In genomic region chr3:58640700-58641372, GRCh38 we compare ENCODE assay signal across 8 cellular contexts. TPM values are rescaled to one million over a fixed set of nuclear protein-coding genes. Genes with fewer than 3 reads are reported as not detected.
DNase-seq lines count a peak whose midpoint lies in the region; ATAC-seq and TF ChIP-seq lines count a peak whose summit lies in the region.

No MANE protein-coding gene starts in this region.

- CTCF ChIA-PET in SK-N-SH (lab: Yijun Ruan, JAX): interaction anchor here (0.8 to 7.8 kb wide), 39 partner anchors 9 to 1217 kb away, joined by 3 to 73 read pairs (median 4); no protein-coding TSS in a partner anchor

- no peak overlapping the region for H3K4me3 ChIP-seq in DND-41 (ENCODE audit: low read depth in 1 of 2, low read length in 2 of 2)
- H3K4me3 ChIP-seq in SK-N-SH (ENCODE audit: low read depth in 2 of 2, low read length in 1 of 2): peak overlapping the region in 1 of 2 experiments; percentile 11; a peak in 1 of 4 replicates

- H3K27me3 ChIP-seq in DND-41 (ENCODE audit: insufficient read depth, low read length, poor library complexity): peaks cover 7% of the 10 kb centered on the region
- H3K27me3 ChIP-seq in SK-N-SH (ENCODE audit: insufficient read depth): no peaks in the 10 kb centered on the region

- ATAC-seq in DND-41 (ENCODE audit: insufficient read depth, low read depth) (peak; percentile 95), GM21528 (IDR thresholded peaks at IDR 0.05; ENCODE audit: low FRiP score, unreplicated experiment) (peak; percentile 85), left cardiac atrium (peak; percentile 88 to 90)
- peak; percentile 90 for ATAC-seq in activated naive CD8-positive, alpha-beta T cell treated with anti-CD3 and anti-CD28 coated beads, Interleukin-2, amount 50 U/mL, for 24 hours

- H3K27me3 Mint-ChIP-seq in activated naive CD8-positive, alpha-beta T cell treated with anti-CD3 and anti-CD28 coated beads, Interleukin-2, amount 50 U/mL, for 24 hours: peaks cover 1% of the 10 kb centered on the region

- H3K9me3 Mint-ChIP-seq in activated naive CD8-positive, alpha-beta T cell treated with anti-CD3 and anti-CD28 coated beads, Interleukin-2, amount 50 U/mL, for 24 hours: no peaks in the 10 kb centered on the region

- no peaks in the 10 kb centered on the region for H3K4me1 Mint-ChIP-seq in activated naive CD8-positive, alpha-beta T cell treated with anti-CD3 and anti-CD28 coated beads, Interleukin-2, amount 50 U/mL, for 24 hours

- H3K9ac ChIP-seq in DND-41 (ENCODE audit: low read depth, low read length): no peak overlapping the region
- H3K9ac ChIP-seq in SK-N-SH: no peak overlapping the region

- H3K27ac ChIP-seq in DND-41 (ENCODE audit: low read length): no peak overlapping the region
- no peak overlapping the region for H3K27ac ChIP-seq in SK-N-SH (ENCODE audit: low read depth in 2 of 2, low read length in 1 of 2)

- H3K4me1 ChIP-seq in DND-41 (ENCODE audit: insufficient read depth, low read length): no peaks in the 10 kb centered on the region
- H3K4me1 ChIP-seq in SK-N-SH (ENCODE audit: control insufficient read depth in 1 of 2, insufficient read depth in 2 of 2, low read depth in 1 of 2, low read length in 1 of 2): peaks cover 0 to 5% of the 10 kb centered on the region in 2 experiments; a peak in 1 of 4 replicates

- H3K4me3 Mint-ChIP-seq in activated naive CD8-positive, alpha-beta T cell treated with anti-CD3 and anti-CD28 coated beads, Interleukin-2, amount 50 U/mL, for 24 hours: no peak overlapping the region

- H4K20me1 ChIP-seq in DND-41 (ENCODE audit: insufficient read depth, low read length): no peaks in the 10 kb centered on the region; the same call in 1 of the 2 replicates
- H4K20me1 ChIP-seq in SK-N-SH (ENCODE audit: insufficient read depth): no peaks in the 10 kb centered on the region

- H3F3A ChIP-seq in SK-N-SH (replicated peaks; ENCODE audit: insufficient read depth): no peaks in the 10 kb centered on the region

- TF ChIP-seq CTCF in DND-41 (IDR thresholded peaks at IDR 0.05; ENCODE audit: borderline replicate concordance, extremely low read depth, low read length, poor library complexity, severe bottlenecking): peak; percentile 95
- peak; percentile 88 for TF ChIP-seq CTCF in SK-N-SH (IDR thresholded peaks at IDR 0.05)

- H3K4me2 ChIP-seq in DND-41 (ENCODE audit: insufficient read depth, low read length): no peak overlapping the region
- no peak overlapping the region for H3K4me2 ChIP-seq in SK-N-SH

- H3K79me2 ChIP-seq in DND-41 (ENCODE audit: insufficient read depth, low read length) (no peaks in the 10 kb centered on the region), SK-N-SH (ENCODE audit: insufficient read depth) (no peaks in the 10 kb centered on the region)

- peak; percentile 96 for TF ChIP-seq RAD21 in SK-N-SH (IDR thresholded peaks at IDR 0.05; ENCODE audit: low read length)

- H2AFZ ChIP-seq in DND-41 (ENCODE audit: low read depth, low read length): no peak overlapping the region
- H2AFZ ChIP-seq in SK-N-SH (ENCODE audit: low read depth): no peak overlapping the region

- H3K9me3 ChIP-seq in DND-41 (ENCODE audit: insufficient read depth, low read length, severe bottlenecking): no peaks in the 10 kb centered on the region
- no peaks in the 10 kb centered on the region for H3K9me3 ChIP-seq in SK-N-SH

- no peak for TF ChIP-seq EP300 in SK-N-SH (IDR thresholded peaks at IDR 0.05; ENCODE audit: borderline replicate concordance in 1 of 2, low read depth in 1 of 2, low read length in 1 of 2)

- POLR2A ChIA-PET in SK-N-SH (lab: Yijun Ruan, JAX): no interaction called here

- no peaks in the 10 kb centered on the region for H3K9me2 ChIP-seq in SK-N-SH

- no peaks in the 10 kb centered on the region for H3K36me3 Mint-ChIP-seq in activated naive CD8-positive, alpha-beta T cell treated with anti-CD3 and anti-CD28 coated beads, Interleukin-2, amount 50 U/mL, for 24 hours (ENCODE audit: low read depth)

- no peaks in the 10 kb centered on the region for H3K36me3 ChIP-seq in DND-41 (ENCODE audit: insufficient read depth, low read length)
- no peaks in the 10 kb centered on the region for H3K36me3 ChIP-seq in SK-N-SH (replicated peaks in 1 of 2; ENCODE audit: control insufficient read depth in 1 of 2, insufficient read depth in 2 of 2, low read length in 1 of 2)

- DNase-seq in DND-41: peak; percentile 64
- peak; percentile 61 for DNase-seq in KBM-7
- DNase-seq in SK-N-SH: peak; percentile 90
- DNase-seq in activated naive CD8-positive, alpha-beta T cell treated with anti-CD3 and anti-CD28 coated beads, Interleukin-2, amount 50 U/mL, for 24 hours: peak; percentile 71
- peak; percentile 83 for DNase-seq in left cardiac atrium
- DNase-seq in putamen (ENCODE audit: low spot score): peak; percentile 21
- DNase-seq in cortex of kidney (lab: John Stamatoyannopoulos, UW): no peak

- in situ Hi-C loops in KBM-7 (cut with MboI; ENCODE audit: low pct_unique_long_range_greater_than_20kb, low sequenced_read_pairs): no loop called here

- no peak overlapping the region for H3K27ac Mint-ChIP-seq in activated naive CD8-positive, alpha-beta T cell treated with anti-CD3 and anti-CD28 coated beads, Interleukin-2, amount 50 U/mL, for 24 hours

- intact Hi-C loops in left cardiac atrium (cut with DNase I): loop anchor here (5.0 kb wide), 2 partner anchors 411 to 416 kb away; partner anchors contain the start of gene CFAP20DC (in 1 of the 2)

- WGBS in SK-N-SH (ENCODE audit: low lambda C conversion rate): 35% methylated on average over 14 of the region's 25 CpGs

TF ChIP-seq in SK-N-SH, 30 proteins besides CTCF, POLR2A, EP300 and RAD21:
- TF ChIP-seq, protein P1, sequence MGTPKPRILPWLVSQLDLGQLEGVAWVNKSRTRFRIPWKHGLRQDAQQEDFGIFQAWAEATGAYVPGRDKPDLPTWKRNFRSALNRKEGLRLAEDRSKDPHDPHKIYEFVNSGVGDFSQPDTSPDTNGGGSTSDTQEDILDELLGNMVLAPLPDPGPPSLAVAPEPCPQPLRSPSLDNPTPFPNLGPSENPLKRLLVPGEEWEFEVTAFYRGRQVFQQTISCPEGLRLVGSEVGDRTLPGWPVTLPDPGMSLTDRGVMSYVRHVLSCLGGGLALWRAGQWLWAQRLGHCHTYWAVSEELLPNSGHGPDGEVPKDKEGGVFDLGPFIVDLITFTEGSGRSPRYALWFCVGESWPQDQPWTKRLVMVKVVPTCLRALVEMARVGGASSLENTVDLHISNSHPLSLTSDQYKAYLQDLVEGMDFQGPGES (IDR thresholded peaks at IDR 0.05; ENCODE audit: low read depth, low read length): no peak
- TF ChIP-seq CHD2 (IDR thresholded peaks at IDR 0.05; ENCODE audit: low read length, partially characterized antibody) (peak; percentile 10), SMC3 (IDR thresholded peaks at IDR 0.05; ENCODE audit: low read depth, low read length) (peak; percentile 79)

RNA-seq across cellular contexts. Expression of gene FAM3D, which starts 25.7 kb away (rescaled TPM):
- not detected in 2 replicates for polyA plus RNA-seq in SK-N-SH (2012; rRNA removed)
- polyA plus RNA-seq in SK-N-SH (2012; cell fraction: cytosol; rRNA removed): not detected in 2 replicates
- polyA plus RNA-seq in SK-N-SH (2012; cell fraction: nucleus; rRNA removed): not detected in 2 replicates
- total RNA-seq in left cardiac atrium: not detected
